16 cellular contexts compared by ENCODE assay signal in the genomic region with DNA sequence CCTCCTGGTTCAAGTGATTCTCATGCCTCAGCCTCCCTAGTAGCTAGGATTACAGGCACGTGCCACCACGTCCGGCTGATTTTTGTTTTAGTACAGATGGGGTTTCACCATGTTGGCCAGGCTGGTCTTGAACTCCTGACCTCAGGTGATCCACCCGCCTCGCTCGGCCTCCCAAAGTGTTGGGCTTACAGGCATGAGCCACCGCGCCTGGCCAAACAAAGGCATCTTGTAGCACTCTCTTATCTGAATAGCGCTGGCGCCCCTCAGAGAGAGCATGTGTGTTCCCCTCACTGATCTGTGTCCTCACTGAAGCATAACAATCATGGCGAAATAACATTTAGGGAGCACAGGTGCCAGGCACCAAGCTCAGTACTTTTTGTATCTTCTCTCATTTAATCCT. TPM values are rescaled to one million over a fixed set of nuclear protein-coding genes. Genes with fewer than 3 reads are reported as not detected.
"Had no signal": no experiment of that assay in that cellular context is flagged by ENCODE, and none has a peak within 500 bp of the region (broad histone marks: within the 10 kb centered on the region; RNA-seq: fewer than 3 reads in every experiment).

No MANE protein-coding gene starts in this region.

- H3K27ac ChIP-seq: brain microvascular endothelial cell, coronary artery, parathyroid adenoma, tibial artery had no signal

- H2AFZ ChIP-seq: parathyroid adenoma had no signal

- H3K27ac Mint-ChIP-seq: activated CD4-positive, alpha-beta memory T cell treated with anti-CD3 and anti-CD28 coated beads, Interleukin-2, amount 10 ng/mL, durations not matched to agents 7 days and 5 days; activated CD8-positive, alpha-beta memory T cell treated with anti-CD3 and anti-CD28 coated beads, Interleukin-2, amount 10 ng/mL, durations not matched to agents 7 days and 5 days; activated T-helper 17 cell treated with anti-CD3 and anti-CD28 coated beads, Interleukin-2, amount 50 U/mL, for 72 hours; immature natural killer cell; naive thymus-derived CD8-positive, alpha-beta T cell had no signal

- ATAC-seq: activated CD8-positive, alpha-beta memory T cell treated with anti-CD3 and anti-CD28 coated beads, Interleukin-2, amount 10 ng/mL, durations not matched to agents 7 days and 5 days; activated T-helper 17 cell treated with anti-CD3 and anti-CD28 coated beads, Interleukin-2, amount 50 U/mL, for 72 hours; naive thymus-derived CD8-positive, alpha-beta T cell had no signal

- H3K4me3 ChIP-seq: coronary artery, tibial artery had no signal

- H3K36me3 ChIP-seq: brain microvascular endothelial cell, tibial artery had no signal

- H3K9ac ChIP-seq: parathyroid adenoma had no signal

- H3K36me3 Mint-ChIP-seq: activated CD8-positive, alpha-beta memory T cell treated with anti-CD3 and anti-CD28 coated beads, Interleukin-2, amount 10 ng/mL, durations not matched to agents 7 days and 5 days; immature natural killer cell; naive thymus-derived CD8-positive, alpha-beta T cell had no signal

- DNase-seq: activated CD4-positive, alpha-beta memory T cell treated with anti-CD3 and anti-CD28 coated beads, Interleukin-2, amount 10 ng/mL, durations not matched to agents 7 days and 5 days; activated CD4-positive, alpha-beta T cell treated with anti-CD3 and anti-CD28 coated beads for 48 hours; activated CD4-positive, CD25-positive, alpha-beta regulatory T cell; activated CD8-positive, alpha-beta memory T cell treated with anti-CD3 and anti-CD28 coated beads, Interleukin-2, amount 10 ng/mL, durations not matched to agents 7 days and 5 days; activated naive CD4-positive, alpha-beta T cell treated with Interleukin-2 at 50 U/mL for 16 hours; brain microvascular endothelial cell; immature natural killer cell; mesendoderm; naive thymus-derived CD8-positive, alpha-beta T cell; stimulated activated naive CD4-positive, alpha-beta T cell; SW 1271; tibial artery had no signal

- H3K79me2 ChIP-seq: parathyroid adenoma had no signal

- H3K4me1 ChIP-seq: parathyroid adenoma had no signal

- H3K9me3 ChIP-seq: tibial artery had no signal

- H3K4me3 Mint-ChIP-seq: activated CD4-positive, alpha-beta memory T cell treated with anti-CD3 and anti-CD28 coated beads, Interleukin-2, amount 10 ng/mL, durations not matched to agents 7 days and 5 days; activated CD8-positive, alpha-beta memory T cell treated with anti-CD3 and anti-CD28 coated beads, Interleukin-2, amount 10 ng/mL, durations not matched to agents 7 days and 5 days; activated T-helper 17 cell treated with anti-CD3 and anti-CD28 coated beads, Interleukin-2, amount 50 U/mL, for 72 hours; central memory CD8-positive, alpha-beta T cell; immature natural killer cell had no signal

- H3K27me3 ChIP-seq: brain microvascular endothelial cell had no signal

- H3K27me3 Mint-ChIP-seq: activated T-helper 17 cell treated with anti-CD3 and anti-CD28 coated beads, Interleukin-2, amount 50 U/mL, for 72 hours; central memory CD8-positive, alpha-beta T cell had no signal

- H3K4me1 Mint-ChIP-seq: activated CD4-positive, alpha-beta memory T cell treated with anti-CD3 and anti-CD28 coated beads, Interleukin-2, amount 10 ng/mL, durations not matched to agents 7 days and 5 days; central memory CD8-positive, alpha-beta T cell had no signal

RNA-seq across cellular contexts. Expression of gene DAGLA, which starts 7.2 kb away (rescaled TPM):
- total RNA-seq: activated CD8-positive, alpha-beta memory T cell treated with anti-CD3 and anti-CD28 coated beads, Interleukin-2, amount 10 ng/mL, durations not matched to agents 7 days and 5 days had no signal
- polyA plus RNA-seq: immature natural killer cell; naive thymus-derived CD8-positive, alpha-beta T cell had no signal
